In the genomic region with DNA sequence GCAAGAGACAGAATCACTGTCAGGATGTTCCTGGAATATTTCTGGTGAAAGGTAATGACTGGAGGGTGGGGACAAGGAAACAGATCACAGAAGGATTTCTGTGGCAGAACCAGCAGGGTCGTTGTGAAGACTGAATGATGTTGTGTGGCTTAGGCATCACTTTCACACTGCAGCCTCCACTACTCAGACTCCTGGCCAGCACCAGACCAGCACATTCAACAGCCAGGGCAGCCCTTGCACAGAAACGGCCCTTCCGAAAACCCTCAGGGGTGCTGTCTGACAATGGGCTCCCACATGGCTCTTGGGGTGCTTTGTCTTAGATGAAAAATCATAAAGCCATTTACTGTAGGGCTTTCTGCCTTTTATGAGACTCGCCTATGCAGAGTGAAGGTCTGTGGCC, we compare ENCODE assay signal across 15 cellular contexts.
DNase-seq lines count a peak whose midpoint lies in the region; TF ChIP-seq lines count a peak whose summit lies in the region.
"Had no signal": no experiment of that assay in that cellular context is flagged by ENCODE, and none has a peak within 500 bp of the region (broad histone marks: within the 10 kb centered on the region; RNA-seq: fewer than 3 reads in every experiment).

No MANE protein-coding gene starts in this region.

- H3K27ac ChIP-seq in WERI-Rb-1: no peak overlapping the region

- H3K4me3 ChIP-seq in WERI-Rb-1 (ENCODE audit: low read depth, low read length): no peak overlapping the region
- H3K4me3 ChIP-seq: GM23338 had no signal

- H3K27me3 ChIP-seq in WERI-Rb-1 (ENCODE audit: insufficient read depth, low read depth, severe bottlenecking): no peaks in the 10 kb centered on the region

- no peaks in the 10 kb centered on the region for H3K9me3 ChIP-seq in WERI-Rb-1 (ENCODE audit: severe bottlenecking)

- H3K36me3 ChIP-seq in WERI-Rb-1: no peaks in the 10 kb centered on the region

- no peak for TF ChIP-seq CTCF in WERI-Rb-1 (IDR thresholded peaks at IDR 0.05; ENCODE audit: low read depth, low read length)

- DNase-seq in D341Med (ENCODE audit: low spot score) (peak; percentile 20), WERI-Rb-1 (peak; percentile 3), islet precursor cell (peak; percentile 56), activated gamma-delta T cell (lab: John Stamatoyannopoulos, UW) (no peak), SW480 (ENCODE audit: low spot score) (no peak)
- peak; percentile 9 for DNase-seq in stimulated activated CD8-positive, alpha-beta memory T cell treated with anti-CD3 and anti-CD28 coated beads, Interleukin-4, amount 100 ng/mL, for 48 hours
- no peak for DNase-seq in activated naive CD4-positive, alpha-beta T cell treated with anti-CD3 and anti-CD28 coated beads, Interleukin-2, amount 50 U/mL, for 16 hours
- DNase-seq: C1 segment of cervical spinal cord; Calu3; CD4-positive, alpha-beta memory T cell; COR-L47; DMS153; DND-41; H9 had no signal

Comparison
In these comparisons a context has a peak if more than half of its experiments do, and no peak if none do; other contexts are left out.
1. DNase-seq: peak in D341Med (single experiment), WERI-Rb-1 (single experiment), islet precursor cell (single experiment) and stimulated activated CD8-positive, alpha-beta memory T cell treated with anti-CD3 and anti-CD28 coated beads, Interleukin-4, amount 100 ng/mL, for 48 hours (single experiment); none in activated gamma-delta T cell (single experiment), activated naive CD4-positive, alpha-beta T cell treated with anti-CD3 and anti-CD28 coated beads, Interleukin-2, amount 50 U/mL, for 16 hours (single experiment) and SW480 (single experiment).